In genomic region chr3:183822631-183823030, GRCh38 we compare ENCODE assay signal across 25 cellular contexts. TPM values are rescaled to one million over a fixed set of nuclear protein-coding genes. Genes with fewer than 3 reads are reported as not detected.
A peak's percentile ranks its signal among the peaks of the same experiment; 100 is the strongest.
DNase-seq lines count a peak whose midpoint lies in the region; ATAC-seq, FAIRE-seq and TF ChIP-seq lines count a peak whose summit lies in the region.
"Had no signal": no experiment of that assay in that cellular context is flagged by ENCODE, and none has a peak within 500 bp of the region (broad histone marks: within the 10 kb centered on the region; RNA-seq: fewer than 3 reads in every experiment).

No MANE protein-coding gene starts in this region.

- POLR2A ChIA-PET in K562 (lab: Yijun Ruan, JAX): interaction anchor here (0.8 to 1.2 kb wide), 4 partner anchors 9 to 22 kb away, joined by 3 to 6 read pairs (median 4); no protein-coding TSS in a partner anchor

- CTCF ChIA-PET in K562 (lab: Yijun Ruan, JAX; ENCODE audit: low intra/inter-chr PET ratio): no interaction called here

- intact Hi-C loops in K562 (cut with micrococcal nuclease): no loop called here
- intact Hi-C loops in posterior vena cava (cut with DNase I): no loop called here

- no peaks in the 10 kb centered on the region for H4K20me1 ChIP-seq in K562 (replicated peaks; ENCODE audit: control insufficient read depth, insufficient read depth, low read length)

- H3K9me1 ChIP-seq in K562 (ENCODE audit: control insufficient read depth, insufficient read depth, low read length): peaks cover 5% of the 10 kb centered on the region

- H3K4me1 ChIP-seq in K562 (replicated peaks in 1 of 2; ENCODE audit: control insufficient read depth in 2 of 2, insufficient read depth in 2 of 2, low read length in 2 of 2): peaks cover 0 to 4% of the 10 kb centered on the region in 2 experiments; a peak in 2 of 5 replicates

- no peak overlapping the region for H3K4me2 ChIP-seq in K562 (ENCODE audit: insufficient read depth, low read length)
- H3K4me2 ChIP-seq: KMS-11, PC-9 had no signal

- no peak for TF ChIP-seq RAD21 in K562 (CRISPR knock-in tag; conservative IDR thresholded peaks at IDR 0.05 in 1 of 2, IDR thresholded peaks at IDR 0.05 in 1 of 2)

- H3K79me2 ChIP-seq in K562 (ENCODE audit: control insufficient read depth, insufficient read depth, low read length): no peaks in the 10 kb centered on the region
- H3K79me2 ChIP-seq: parathyroid adenoma had no signal

- no peaks in the 10 kb centered on the region for H3K36me3 ChIP-seq in K562 (ENCODE audit: control insufficient read depth, insufficient read depth, low read length)
- H3K36me3 ChIP-seq: BE2C had no signal

- no peak overlapping the region for H3K27ac ChIP-seq in K562 (ENCODE audit: extremely low read depth, low read depth, low read length)
- H3K27ac ChIP-seq: body of pancreas, KMS-11, parathyroid adenoma, PC-9, skin epidermis, testis had no signal

- no peaks in the 10 kb centered on the region for H3K9me3 ChIP-seq in K562 (replicated peaks; ENCODE audit: control insufficient read depth, insufficient read depth, low read depth, low read length)
- H3K9me3 ChIP-seq: BE2C, body of pancreas, testis had no signal

- TF ChIP-seq EP300 in K562 (IDR thresholded peaks at IDR 0.05; ENCODE audit: low read length): no peak

- H2AFZ ChIP-seq in K562 (ENCODE audit: low read depth, low read length): no peak overlapping the region
- H2AFZ ChIP-seq: parathyroid adenoma, PC-9 had no signal

- no peak for FAIRE-seq in K562 (lab: Jason Lieb, UNC)
- FAIRE-seq: GM19239 had no signal

- DNase-seq in G401 (ENCODE audit: low spot score) (peak; percentile 74), K562 (ENCODE audit: extremely low read depth in 1 of 4, low spot score in 3 of 4) (no peak), iPS-NIHi11 (ENCODE audit: low spot score) (peak; percentile 38), posterior vena cava (ENCODE audit: low spot score) (peak; percentile 46), H4 (ENCODE audit: low spot score) (no peak), ureter (ENCODE audit: low spot score) (no peak)
- DNase-seq: activated CD4-positive, alpha-beta T cell treated with anti-CD3 and anti-CD28 coated beads for 36 hours; activated CD8-positive, alpha-beta memory T cell treated with anti-CD3 and anti-CD28 coated beads, Interleukin-2, amount 50 U/mL, for 48 hours; activated naive CD4-positive, alpha-beta T cell treated with Interleukin-2 at 50 U/mL for 16 hours; BE2C; body of pancreas; DMS153; left colon; NCI-H1048; NCI-H82; PC-9; stimulated activated CD4-positive, alpha-beta T cell treated with anti-CD3 and anti-CD28 coated beads, Interleukin-4, amount 100 ng/mL, for 4 hours; stimulated activated CD8-positive, alpha-beta memory T cell treated with anti-CD3 and anti-CD28 coated beads, Interleukin-4, amount 100 ng/mL, for 48 hours; T-helper 9 cell; testis had no signal

- H3K4me3 ChIP-seq in K562: no peak overlapping the region
- H3K4me3 ChIP-seq: body of pancreas, PC-9, skin epidermis, testis had no signal

- WGBS in K562 (ENCODE audit: insufficient coverage, low coverage, missing lambda C conversion rate): 82% methylated on average over 13 of the region's 13 CpGs

- TF ChIP-seq CTCF in K562 (IDR thresholded peaks at IDR 0.05 in 2 of 3, conservative IDR thresholded peaks at IDR 0.05 in 1 of 3; ENCODE audit: insufficient read depth in 2 of 3, low read depth in 1 of 3, low read length in 3 of 3): no peak

- BruUV-seq in K562 (replicated peaks; lab: Mats Ljungman, UMichigan): no TSS peak

- ATAC-seq in K562 (no peak), GM21528 (IDR thresholded peaks at IDR 0.05; ENCODE audit: low FRiP score, unreplicated experiment) (no peak)
- ATAC-seq: activated CD4-positive, alpha-beta T cell treated with anti-CD3 and anti-CD28 coated beads for 36 hours; body of pancreas; left colon had no signal

- H3K9ac ChIP-seq in K562 (ENCODE audit: insufficient read depth in 1 of 2, low read depth in 2 of 2, low read length in 2 of 2): no peak overlapping the region
- H3K9ac ChIP-seq: KMS-11, parathyroid adenoma had no signal

- in situ Hi-C loops in G401 (cut with HindIII; ENCODE audit: low sequenced_read_pairs): no loop called here
- in situ Hi-C loops in K562 (cut with MboI): no loop called here

- H3K27me3 ChIP-seq in K562 (ENCODE audit: control insufficient read depth in 2 of 2, insufficient read depth in 2 of 2, low read length in 2 of 2): no peaks in the 10 kb centered on the region
- H3K27me3 ChIP-seq: BE2C, body of pancreas, testis had no signal

- TF ChIP-seq POLR2A in K562 (conservative IDR thresholded peaks at IDR 0.05): no peak

TF ChIP-seq in K562, 482 proteins besides CTCF, POLR2A, EP300 and RAD21 (continues in another document):
- no peak for TF ChIP-seq ZBTB5 (IDR thresholded peaks at IDR 0.05)
- TF ChIP-seq HEY1 (CRISPR knock-in tag; IDR thresholded peaks at IDR 0.05; ENCODE audit: borderline replicate concordance): no peak
- no peak for TF ChIP-seq CCAR2 (IDR thresholded peaks at IDR 0.05; ENCODE audit: low read depth, low read length)
- no peak for TF ChIP-seq ETS1 (conservative IDR thresholded peaks at IDR 0.05; ENCODE audit: control insufficient read depth, low read depth, low read length)
- 0 out of 2 replicates have a peak, but pooled peaks have one; percentile 26 for TF ChIP-seq GABPB1 (CRISPR knock-in tag; IDR thresholded peaks at IDR 0.05)
- TF ChIP-seq ZBTB33 (CRISPR knock-in tag; IDR thresholded peaks at IDR 0.05): peak; percentile 81
- no peak for TF ChIP-seq COPS2 (conservative IDR thresholded peaks at IDR 0.05)
- no peak for TF ChIP-seq ZKSCAN8 (CRISPR knock-in tag; IDR thresholded peaks at IDR 0.05)
- no peak for TF ChIP-seq MIER1 (IDR thresholded peaks at IDR 0.05; ENCODE audit: low read depth)
- TF ChIP-seq RBFOX2 (IDR thresholded peaks at IDR 0.05; ENCODE audit: low read depth, low read length): no peak
- no peak for TF ChIP-seq ZNF263 (CRISPR knock-in tag; IDR thresholded peaks at IDR 0.05; ENCODE audit: borderline replicate concordance)

RNA-seq across cellular contexts. Expression of gene MAP6D1, which starts 2.7 kb away (rescaled TPM):
- total RNA-seq in G401 (2014; rRNA removed; shearing (Covaris generic)): 2.4 and 3.2 TPM in 2 replicates
- 2.8 TPM in 1 of 2 replicates, not detected in the other for total RNA-seq in K562 (2011; cell fraction: chromatin; rRNA removed; ENCODE audit: low replicate concordance)
- 0.92 and 3.7 TPM in 2 replicates for total RNA-seq in K562 (2011; cell fraction: nucleolus; rRNA removed)
- 0.88 and 1.7 TPM in 2 replicates for total RNA-seq in K562 (2011; cell fraction: nucleoplasm; rRNA removed)
- total RNA-seq in K562 (2014; rRNA removed): 0.82 and 1.1 TPM in 2 replicates
- total RNA-seq in K562 (2014; rRNA removed; fragmentation: Illumina TruSeq; extraction: Trizol): not detected in 2 replicates
- 0.22 TPM in 1 of 2 replicates, not detected in the other for total RNA-seq in K562 (2015; rRNA removed; fragmentation: Illumina TruSeq; extraction: Trizol)
- total RNA-seq in K562 (2021): 1.5 and 2.4 TPM in 2 replicates
- polyA plus RNA-seq in K562 (2011; rRNA removed): not detected in 2 replicates
- polyA plus RNA-seq in K562 (2011; cell fraction: cytosol; rRNA removed): 0.65 and 1.6 TPM in 2 replicates
- 0.48 and 0.63 TPM in 2 replicates for polyA plus RNA-seq in K562 (2011; cell fraction: nucleus; rRNA removed)
- polyA plus RNA-seq in K562 (2012): 0.08 and 1.4 TPM in 2 replicates
- polyA plus RNA-seq in K562 (2014; fragmentation: Illumina TruSeq; extraction: Trizol): 0.16 and 0.84 TPM in 2 replicates
- under 1 TPM in 1 of 2 experiments, not detected in 1; 0.18 TPM for polyA plus RNA-seq in K562 (2014; fragmentation: Nextera tagmentation; extraction: Ambion mirVana)
- 0.54 and 0.66 TPM in 2 replicates for polyA plus RNA-seq in K562 (2014; rRNA removed)
- not detected in 2 replicates for polyA minus RNA-seq in K562 (2011; rRNA and poly(A)+ RNA removed)
- not detected in 2 replicates for polyA minus RNA-seq in K562 (2011; cell fraction: cytosol; rRNA and poly(A)+ RNA removed)
- 0.27 TPM in 1 of 2 replicates, not detected in the other for polyA minus RNA-seq in K562 (2011; cell fraction: nucleus; rRNA and poly(A)+ RNA removed)
- total RNA-seq in posterior vena cava: 1 to 10 TPM in 1 of 2 donors, not detected in 1; 1.4 TPM
- total RNA-seq in H4 (2014; rRNA removed; shearing (Covaris generic)): 1.0 TPM in 1 of 2 replicates, not detected in the other
- 2.1 TPM for total RNA-seq in ureter

Comparison
In these comparisons a context has a peak if more than half of its experiments do, and no peak if none do; other contexts are left out.
1. DNase-seq: peak in G401 (single experiment), iPS-NIHi11 (single experiment) and posterior vena cava (single experiment); none in K562 (0 of 4), H4 (single experiment) and ureter (single experiment).